In the genomic region with DNA sequence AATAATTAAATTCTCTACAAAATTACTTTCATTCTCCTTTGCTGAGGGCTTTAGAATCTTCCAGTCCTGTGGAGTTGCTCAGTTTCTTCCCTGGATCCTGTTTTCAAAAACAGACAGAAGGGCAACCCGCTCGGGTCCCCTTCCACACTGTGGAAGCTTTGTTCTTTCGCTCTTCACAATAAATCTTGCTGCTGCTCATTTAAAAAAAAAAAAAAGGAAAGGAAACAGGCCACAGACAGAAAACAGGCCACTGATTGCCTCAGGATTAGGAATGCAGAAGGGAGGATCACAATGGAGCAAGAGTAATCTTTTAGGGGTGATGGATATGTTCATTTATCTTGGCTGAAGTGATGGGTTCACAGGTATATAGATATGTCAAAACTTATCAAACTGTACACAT, we compare ENCODE assay signal across 1 cellular context.
TF ChIP-seq lines count a peak whose summit lies in the region.

No MANE protein-coding gene starts in this region.

TF ChIP-seq in SK-N-SH, 30 proteins besides CTCF, POLR2A, EP300 and RAD21 (continued from another document):
- TF ChIP-seq, protein P1, sequence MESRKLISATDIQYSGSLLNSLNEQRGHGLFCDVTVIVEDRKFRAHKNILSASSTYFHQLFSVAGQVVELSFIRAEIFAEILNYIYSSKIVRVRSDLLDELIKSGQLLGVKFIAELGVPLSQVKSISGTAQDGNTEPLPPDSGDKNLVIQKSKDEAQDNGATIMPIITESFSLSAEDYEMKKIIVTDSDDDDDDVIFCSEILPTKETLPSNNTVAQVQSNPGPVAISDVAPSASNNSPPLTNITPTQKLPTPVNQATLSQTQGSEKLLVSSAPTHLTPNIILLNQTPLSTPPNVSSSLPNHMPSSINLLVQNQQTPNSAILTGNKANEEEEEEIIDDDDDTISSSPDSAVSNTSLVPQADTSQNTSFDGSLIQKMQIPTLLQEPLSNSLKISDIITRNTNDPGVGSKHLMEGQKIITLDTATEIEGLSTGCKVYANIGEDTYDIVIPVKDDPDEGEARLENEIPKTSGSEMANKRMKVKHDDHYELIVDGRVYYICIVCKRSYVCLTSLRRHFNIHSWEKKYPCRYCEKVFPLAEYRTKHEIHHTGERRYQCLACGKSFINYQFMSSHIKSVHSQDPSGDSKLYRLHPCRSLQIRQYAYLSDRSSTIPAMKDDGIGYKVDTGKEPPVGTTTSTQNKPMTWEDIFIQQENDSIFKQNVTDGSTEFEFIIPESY (IDR thresholded peaks at IDR 0.05; ENCODE audit: borderline replicate concordance, low read depth): no peak
- TF ChIP-seq NRF1 (IDR thresholded peaks at IDR 0.05; ENCODE audit: low read depth, low read length): no peak
- no peak for TF ChIP-seq ELF1 (IDR thresholded peaks at IDR 0.05)
- no peak for TF ChIP-seq FOSL2 (IDR thresholded peaks at IDR 0.05; ENCODE audit: borderline replicate concordance, low read depth)
- peak; percentile 57 for TF ChIP-seq CHD2 (IDR thresholded peaks at IDR 0.05; ENCODE audit: low read length, partially characterized antibody)
- TF ChIP-seq GATA2 (CRISPR knock-in tag; IDR thresholded peaks at IDR 0.05): peak; percentile 83
- no peak for TF ChIP-seq RFX5 (IDR thresholded peaks at IDR 0.05; ENCODE audit: low read length)
- TF ChIP-seq TEAD4 (IDR thresholded peaks at IDR 0.05; ENCODE audit: borderline replicate concordance, insufficient read depth): no peak
- TF ChIP-seq, protein P2, sequence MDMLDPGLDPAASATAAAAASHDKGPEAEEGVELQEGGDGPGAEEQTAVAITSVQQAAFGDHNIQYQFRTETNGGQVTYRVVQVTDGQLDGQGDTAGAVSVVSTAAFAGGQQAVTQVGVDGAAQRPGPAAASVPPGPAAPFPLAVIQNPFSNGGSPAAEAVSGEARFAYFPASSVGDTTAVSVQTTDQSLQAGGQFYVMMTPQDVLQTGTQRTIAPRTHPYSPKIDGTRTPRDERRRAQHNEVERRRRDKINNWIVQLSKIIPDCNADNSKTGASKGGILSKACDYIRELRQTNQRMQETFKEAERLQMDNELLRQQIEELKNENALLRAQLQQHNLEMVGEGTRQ (IDR thresholded peaks at IDR 0.05; ENCODE audit: borderline replicate concordance, low read depth, low read length): no peak
- TF ChIP-seq TAF1 (IDR thresholded peaks at IDR 0.05; ENCODE audit: borderline replicate concordance, low read depth, low read length): no peak
- TF ChIP-seq, protein P3, sequence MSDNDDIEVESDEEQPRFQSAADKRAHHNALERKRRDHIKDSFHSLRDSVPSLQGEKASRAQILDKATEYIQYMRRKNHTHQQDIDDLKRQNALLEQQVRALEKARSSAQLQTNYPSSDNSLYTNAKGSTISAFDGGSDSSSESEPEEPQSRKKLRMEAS (IDR thresholded peaks at IDR 0.05; ENCODE audit: low read depth): no peak
- peak; percentile 38; the same call in 1 of the 2 replicates for TF ChIP-seq FOXJ3 (CRISPR knock-in tag; IDR thresholded peaks at IDR 0.05)
- TF ChIP-seq YY1 (IDR thresholded peaks at IDR 0.05; ENCODE audit: low read depth): no peak
- 0 out of 2 replicates have a peak, but pooled peaks have one; percentile 9 for TF ChIP-seq SMC3 (IDR thresholded peaks at IDR 0.05; ENCODE audit: low read depth, low read length)
- TF ChIP-seq FOXM1 (IDR thresholded peaks at IDR 0.05; ENCODE audit: low read depth): no peak
- no peak for TF ChIP-seq SIN3A (IDR thresholded peaks at IDR 0.05; ENCODE audit: borderline replicate concordance, low read depth, low read length)
- no peak for TF ChIP-seq EZH2phosphoT487 (IDR thresholded peaks at IDR 0.05; ENCODE audit: borderline replicate concordance, low read depth)
- peak; percentile 92 for TF ChIP-seq TCF12 (IDR thresholded peaks at IDR 0.05)
